Comparison of ENCODE assay signal across 36 cellular contexts in genomic region chr9:21779397-21779796, GRCh38. TPM values are rescaled to one million over a fixed set of nuclear protein-coding genes. Genes with fewer than 3 reads are reported as not detected.
DNase-seq lines count a peak whose midpoint lies in the region; ATAC-seq and TF ChIP-seq lines count a peak whose summit lies in the region.
"Had no signal": no experiment of that assay in that cellular context is flagged by ENCODE, and none has a peak within 500 bp of the region (broad histone marks: within the 10 kb centered on the region; RNA-seq: fewer than 3 reads in every experiment).

No MANE protein-coding gene starts in this region.

- H3K27ac Mint-ChIP-seq in HFFc6 (no peak overlapping the region), endothelial cell (ENCODE audit: unreplicated experiment) (no peak overlapping the region)
- no peak overlapping the region for H3K27ac Mint-ChIP-seq in activated T-cell treated with anti-CD3 and anti-CD28 coated beads, Interleukin-2, amount 50 U/mL, for 24 hours
- H3K27ac Mint-ChIP-seq: activated CD4-positive, alpha-beta memory T cell treated with anti-CD3 and anti-CD28 coated beads, Interleukin-2, amount 10 ng/mL, durations not matched to agents 7 days and 5 days; activated naive CD4-positive, alpha-beta T cell treated with anti-CD3 and anti-CD28 coated beads, Interleukin-2, amount 50 U/mL, for 72 hours; activated T-helper 17 cell treated with anti-CD3 and anti-CD28 coated beads, Interleukin-2, amount 50 U/mL, for 72 hours; H9; nephron progenitor cell had no signal

- H4K20me1 ChIP-seq in BLaER1 treated with 17β-estradiol and CSF1 and Interleukin-3, amounts not matched to agents 10 nM and 100 nM = no peaks in the 10 kb centered on the region

- H3K4me1 Mint-ChIP-seq in HFFc6 (ENCODE audit: low read depth) (peaks cover 29% of the 10 kb centered on the region), endothelial cell (ENCODE audit: unreplicated experiment) (no peaks in the 10 kb centered on the region)
- peaks cover 5% of the 10 kb centered on the region for H3K4me1 Mint-ChIP-seq in activated T-cell treated with anti-CD3 and anti-CD28 coated beads, Interleukin-2, amount 50 U/mL, for 24 hours (ENCODE audit: low read depth)
- H3K4me1 Mint-ChIP-seq: activated CD4-positive, alpha-beta memory T cell treated with anti-CD3 and anti-CD28 coated beads, Interleukin-2, amount 10 ng/mL, durations not matched to agents 7 days and 5 days; activated T-helper 17 cell treated with anti-CD3 and anti-CD28 coated beads, Interleukin-2, amount 50 U/mL, for 72 hours; H9; nephron progenitor cell had no signal

- H3K4me2 ChIP-seq in BLaER1 treated with 17β-estradiol and CSF1 and Interleukin-3, amounts not matched to agents 10 nM and 100 nM = peak overlapping the region in 10 of 11 experiments; percentile 27 to 76 (median 46); a peak in 18 of 22 replicates

- H3K9me3 Mint-ChIP-seq in HFFc6 (no peaks in the 10 kb centered on the region), endothelial cell (ENCODE audit: unreplicated experiment) (no peaks in the 10 kb centered on the region)
- H3K9me3 Mint-ChIP-seq in activated T-cell treated with anti-CD3 and anti-CD28 coated beads, Interleukin-2, amount 50 U/mL, for 24 hours = no peaks in the 10 kb centered on the region
- H3K9me3 Mint-ChIP-seq: activated CD4-positive, alpha-beta memory T cell treated with anti-CD3 and anti-CD28 coated beads, Interleukin-2, amount 10 ng/mL, durations not matched to agents 7 days and 5 days; activated naive CD4-positive, alpha-beta T cell treated with anti-CD3 and anti-CD28 coated beads, Interleukin-2, amount 50 U/mL, for 72 hours; activated T-helper 17 cell treated with anti-CD3 and anti-CD28 coated beads, Interleukin-2, amount 50 U/mL, for 72 hours; H9; nephron progenitor cell had no signal

- no peak overlapping the region for H3K9ac ChIP-seq in BLaER1 treated with 17β-estradiol and CSF1 and Interleukin-3, amounts not matched to agents 10 nM and 100 nM

- peaks cover 21 to 38% (median 32%) of the 10 kb centered on the region in 10 experiments for H3K4me1 ChIP-seq in BLaER1 treated with 17β-estradiol and CSF1 and Interleukin-3, amounts not matched to agents 10 nM and 100 nM
- H3K4me1 ChIP-seq in RWPE2 (ENCODE audit: insufficient read depth, poor library complexity, severe bottlenecking) (peaks cover 58% of the 10 kb centered on the region), right cardiac atrium (ENCODE audit: control insufficient read depth, insufficient read depth, low read length) (no peaks in the 10 kb centered on the region)
- H3K4me1 ChIP-seq: colonic mucosa, gastrocnemius medialis, pancreas, suprapubic skin, upper lobe of left lung had no signal

- DNase-seq in HFFc6 (peak; percentile 29), RWPE2 (ENCODE audit: low spot score) (no peak), fibroblast of gingiva (ENCODE audit: low read depth) (peak; percentile 20), endothelial cell (ENCODE audit: low spot score) (no peak), right cardiac atrium (no peak), NCI-H1694 treated with DMSO at 0.1 percent for 48 hours (lab: John Stamatoyannopoulos, UW) (no peak)
- DNase-seq in activated T-cell treated with anti-CD3 and anti-CD28 coated beads, Interleukin-2, amount 50 U/mL, for 24 hours = no peak
- DNase-seq: activated CD4-positive, alpha-beta memory T cell treated with anti-CD3 and anti-CD28 coated beads, Interleukin-2, amount 10 ng/mL, durations not matched to agents 7 days and 5 days; activated CD4-positive, CD25-positive, alpha-beta regulatory T cell treated with anti-CD3 and anti-CD28 coated beads, Interleukin-2, amount 50 U/mL, for 72 hours; activated CD8-positive, alpha-beta memory T cell treated with anti-CD3 and anti-CD28 coated beads, Interleukin-2, amount 50 U/mL, for 48 hours; anterior cingulate cortex; C1 segment of cervical spinal cord; colonic mucosa; COR-L47; effector CD8-positive, alpha-beta T cell; erythroblast; gastrocnemius medialis; GDM1; H9; hippocampal formation; NCI-H1105; NCI-H2081; NCI-H526; nephron progenitor cell; OCI-M1; pancreas; Right ventricle myocardium superior; stimulated activated naive CD4-positive, alpha-beta T cell; upper lobe of left lung had no signal

- no peaks in the 10 kb centered on the region for H3K27me3 Mint-ChIP-seq in HFFc6 (ENCODE audit: insufficient read depth)
- H3K27me3 Mint-ChIP-seq in endothelial cell (ENCODE audit: unreplicated experiment) = no peaks in the 10 kb centered on the region
- H3K27me3 Mint-ChIP-seq in activated T-cell treated with anti-CD3 and anti-CD28 coated beads, Interleukin-2, amount 50 U/mL, for 24 hours = no peaks in the 10 kb centered on the region
- H3K27me3 Mint-ChIP-seq: activated T-helper 17 cell treated with anti-CD3 and anti-CD28 coated beads, Interleukin-2, amount 50 U/mL, for 72 hours had no signal

- WGBS in right cardiac atrium = 64% methylated on average over 2 of the region's 2 CpGs

- no peaks in the 10 kb centered on the region for H3K36me3 ChIP-seq in BLaER1 treated with 17β-estradiol and CSF1 and Interleukin-3, amounts not matched to agents 10 nM and 100 nM
- no peaks in the 10 kb centered on the region for H3K36me3 ChIP-seq in RWPE2 (ENCODE audit: low read depth)
- H3K36me3 ChIP-seq: cardiac muscle cell, colonic mucosa, gastrocnemius medialis, pancreas, suprapubic skin, upper lobe of left lung had no signal

- no peak overlapping the region for H3K4me3 ChIP-seq in BLaER1 treated with 17β-estradiol and CSF1 and Interleukin-3, amounts not matched to agents 10 nM and 100 nM
- H3K4me3 ChIP-seq in RWPE2 (ENCODE audit: severe bottlenecking) (no peak overlapping the region), right cardiac atrium (ENCODE audit: low read length) (no peak overlapping the region)
- H3K4me3 ChIP-seq: cardiac muscle cell, colonic mucosa, gastrocnemius medialis, lung, pancreas, skin epidermis, suprapubic skin, upper lobe of left lung had no signal

- no peaks in the 10 kb centered on the region for H3K27me3 ChIP-seq in BLaER1 treated with 17β-estradiol and CSF1 and Interleukin-3, amounts not matched to agents 10 nM and 100 nM
- H3K27me3 ChIP-seq in RWPE2 (ENCODE audit: insufficient read depth, poor library complexity, severe bottlenecking) = no peaks in the 10 kb centered on the region
- H3K27me3 ChIP-seq in right cardiac atrium (ENCODE audit: control insufficient read depth, insufficient read depth) = no peaks in the 10 kb centered on the region
- H3K27me3 ChIP-seq: colonic mucosa, pancreas, upper lobe of left lung had no signal

- H3K36me3 Mint-ChIP-seq in HFFc6 (ENCODE audit: low read depth) (no peaks in the 10 kb centered on the region), endothelial cell (ENCODE audit: low read depth, unreplicated experiment) (no peaks in the 10 kb centered on the region)
- H3K36me3 Mint-ChIP-seq in activated T-cell treated with anti-CD3 and anti-CD28 coated beads, Interleukin-2, amount 50 U/mL, for 24 hours (ENCODE audit: low read depth) = no peaks in the 10 kb centered on the region

- intact Hi-C loops in right cardiac atrium (cut with DNase I) = no loop called here

- ATAC-seq in RWPE2 (ENCODE audit: low read depth) (peak; percentile 42), right cardiac atrium (no peak)
- ATAC-seq: activated T-helper 17 cell treated with anti-CD3 and anti-CD28 coated beads, Interleukin-2, amount 50 U/mL, for 72 hours; gastrocnemius medialis; pancreas had no signal

- H3K9me3 ChIP-seq in BLaER1 treated with 17β-estradiol and CSF1 and Interleukin-3, amounts not matched to agents 10 nM and 100 nM (replicated peaks in 1 of 11) = peaks cover 0 to 5% (median 0%) of the 10 kb centered on the region in 11 experiments; a peak in 5 of 22 replicates
- H3K9me3 ChIP-seq in RWPE2 (ENCODE audit: severe bottlenecking) (no peaks in the 10 kb centered on the region), right cardiac atrium (ENCODE audit: control insufficient read depth, low read length) (no peaks in the 10 kb centered on the region)
- H3K9me3 ChIP-seq: colonic mucosa, gastrocnemius medialis, pancreas, suprapubic skin, upper lobe of left lung had no signal

- no peak for TF ChIP-seq CTCF in HFFc6 (IDR thresholded peaks at IDR 0.05)
- no peak for TF ChIP-seq CTCF in RWPE2 (IDR thresholded peaks at IDR 0.05; ENCODE audit: poor library complexity, severe bottlenecking)
- no peak for TF ChIP-seq CTCF in endothelial cell (IDR thresholded peaks at IDR 0.05; ENCODE audit: unreplicated experiment)

- no peak overlapping the region for H3K4me3 Mint-ChIP-seq in HFFc6
- no peak overlapping the region for H3K4me3 Mint-ChIP-seq in endothelial cell (ENCODE audit: unreplicated experiment)
- no peak overlapping the region for H3K4me3 Mint-ChIP-seq in activated T-cell treated with anti-CD3 and anti-CD28 coated beads, Interleukin-2, amount 50 U/mL, for 24 hours
- H3K4me3 Mint-ChIP-seq: activated CD4-positive, alpha-beta memory T cell treated with anti-CD3 and anti-CD28 coated beads, Interleukin-2, amount 10 ng/mL, durations not matched to agents 7 days and 5 days; activated T-helper 17 cell treated with anti-CD3 and anti-CD28 coated beads, Interleukin-2, amount 50 U/mL, for 72 hours; H9; nephron progenitor cell had no signal

- H3K27ac ChIP-seq in BLaER1 treated with 17β-estradiol and CSF1 and Interleukin-3, amounts not matched to agents 10 nM and 100 nM = peak overlapping the region in 9 of 11 experiments; percentile 5 to 73 (median 63); a peak in 11 of 22 replicates
- H3K27ac ChIP-seq in RWPE2 (ENCODE audit: poor library complexity, severe bottlenecking) = peak overlapping the region; percentile 93
- no peak overlapping the region for H3K27ac ChIP-seq in right cardiac atrium (ENCODE audit: low read length)
- H3K27ac ChIP-seq: cardiac muscle cell, colonic mucosa, gastrocnemius medialis, pancreas, skin epidermis, suprapubic skin, upper lobe of left lung had no signal

RNA-seq across cellular contexts. Expression of gene MTAP, which starts 23.0 kb away (rescaled TPM):
- 10 to 100 TPM; 40.7 to 65.2 (median 52.0) TPM for total RNA-seq in HFFc6 (2021; fragmentation: NEBNext Ultra II Directional; extraction: Animal tissue kit (Norgen Biotek cat#: 25700))
- total RNA-seq in endothelial cell (ENCODE audit: unreplicated experiment) = 37.2 TPM
- 10 to 100 TPM; 20.8 to 22.3 (median 22.2) TPM for total RNA-seq in right cardiac atrium
- 7.4 TPM for polyA plus RNA-seq in right cardiac atrium

Comparison
In these comparisons a context has a peak if more than half of its experiments do, and no peak if none do; other contexts are left out.
1. DNase-seq: peak in HFFc6 (single experiment) and fibroblast of gingiva (single experiment); none in RWPE2 (single experiment), endothelial cell (single experiment), right cardiac atrium (0 of 3), NCI-H1694 treated with DMSO at 0.1 percent for 48 hours (single experiment) and activated T-cell treated with anti-CD3 and anti-CD28 coated beads, Interleukin-2, amount 50 U/mL, for 24 hours (single experiment).